1 cellular context compared by ENCODE assay signal in genomic region chr16:2465653-2466415, GRCh38.
TF ChIP-seq lines count a peak whose summit lies in the region.

No MANE protein-coding gene starts in this region.

TF ChIP-seq in IMR-90, 13 proteins besides CTCF, POLR2A, EP300 and RAD21 (continued from another document):
- no peak for TF ChIP-seq USF2 (IDR thresholded peaks at IDR 0.05; ENCODE audit: low read depth, low read length)
- no peak for TF ChIP-seq NFE2L2 (IDR thresholded peaks at IDR 0.05; ENCODE audit: low read depth, low read length)
- TF ChIP-seq MAZ (IDR thresholded peaks at IDR 0.05; ENCODE audit: borderline replicate concordance, low read depth, low read length): no peak
- TF ChIP-seq MXI1 (IDR thresholded peaks at IDR 0.05; ENCODE audit: borderline replicate concordance, low read depth, low read length): no peak
